ENCODE assay signal across 8 cellular contexts in the genomic region with DNA sequence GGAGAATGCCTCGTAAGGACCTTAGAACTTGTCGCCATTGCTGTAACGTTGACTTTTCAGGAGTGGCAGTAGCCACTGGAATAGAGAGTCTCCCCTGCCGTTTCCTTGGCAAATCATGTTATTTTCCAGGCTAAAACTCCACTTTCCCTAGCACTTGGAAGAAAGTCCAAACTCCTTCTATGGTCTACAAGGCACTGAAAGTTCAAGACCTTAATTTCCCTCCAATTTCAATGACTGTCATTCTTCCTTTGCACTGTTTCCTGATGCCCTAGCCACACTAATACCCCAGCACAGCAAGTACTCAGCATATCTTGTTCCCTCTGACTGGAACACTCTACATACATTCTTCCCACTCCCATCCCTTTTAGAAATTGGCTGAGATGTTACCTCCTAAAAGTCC. TPM values are rescaled to one million over a fixed set of nuclear protein-coding genes. Genes with fewer than 3 reads are reported as not detected.
DNase-seq lines count a peak whose midpoint lies in the region; ATAC-seq and TF ChIP-seq lines count a peak whose summit lies in the region.

No MANE protein-coding gene starts in this region.

- H3K27me3 ChIP-seq in BJ (ENCODE audit: control insufficient read depth, insufficient read depth, low read length) (peaks cover 1% of the 10 kb centered on the region), MM.1S (replicated peaks; ENCODE audit: insufficient read depth, low read length) (no peaks in the 10 kb centered on the region)

- peaks cover 9% of the 10 kb centered on the region for H3K27me3 Mint-ChIP-seq in dendritic cell treated with granulocyte-macrophage colony-stimulating factor and Interleukin-4, amounts not matched to agents 40 ng/mL and 50 ng/mL, for 4 days
- peaks cover 41% of the 10 kb centered on the region for H3K27me3 Mint-ChIP-seq in nephron progenitor cell (ENCODE audit: low read depth, poor library complexity)

- H3K36me3 ChIP-seq in BJ (ENCODE audit: control insufficient read depth, insufficient read depth, low read length), result no peaks in the 10 kb centered on the region
- H3K36me3 ChIP-seq in MM.1S (replicated peaks; ENCODE audit: insufficient read depth, low read length), result no peaks in the 10 kb centered on the region

- H3K9ac ChIP-seq in MM.1S (ENCODE audit: low read length), result no peak overlapping the region; the same call in 1 of the 2 replicates

- H3F3A ChIP-seq in MM.1S (ENCODE audit: insufficient read depth, low read length), result peaks cover 11% of the 10 kb centered on the region

- H3K4me1 Mint-ChIP-seq in dendritic cell treated with granulocyte-macrophage colony-stimulating factor and Interleukin-4, amounts not matched to agents 40 ng/mL and 50 ng/mL, for 4 days (ENCODE audit: low read depth), result peaks cover 34% of the 10 kb centered on the region
- peaks cover 30% of the 10 kb centered on the region for H3K4me1 Mint-ChIP-seq in nephron progenitor cell

- H3K79me2 ChIP-seq in MM.1S (ENCODE audit: low read length), result peaks cover 31% of the 10 kb centered on the region

- no peaks in the 10 kb centered on the region for H3K9me2 ChIP-seq in MM.1S (replicated peaks; ENCODE audit: insufficient read depth, low read length)

- DNase-seq in BJ (ENCODE audit: low read depth), result no peak
- no peak for DNase-seq in MM.1S
- DNase-seq in nephron progenitor cell, result no peak
- DNase-seq in effector CD8-positive, alpha-beta T cell (lab: John Stamatoyannopoulos, UW), result no peak
- DNase-seq in superior temporal gyrus (ENCODE audit: extremely low spot score), result no peak

- peak overlapping the region; percentile 86 for H3K27ac Mint-ChIP-seq in dendritic cell treated with granulocyte-macrophage colony-stimulating factor and Interleukin-4, amounts not matched to agents 40 ng/mL and 50 ng/mL, for 4 days
- no peak overlapping the region for H3K27ac Mint-ChIP-seq in nephron progenitor cell

- POLR2A ChIA-PET in BJ (lab: Charles Lee), result no interaction called here

- intact Hi-C loops in dendritic cell treated with granulocyte-macrophage colony-stimulating factor and Interleukin-4, amounts not matched to agents 40 ng/mL and 50 ng/mL, for 4 days (cut with micrococcal nuclease), result no loop called here

- H4K20me1 ChIP-seq in MM.1S (ENCODE audit: insufficient read depth, low read length), result no peaks in the 10 kb centered on the region

- H3K36me3 Mint-ChIP-seq in dendritic cell treated with granulocyte-macrophage colony-stimulating factor and Interleukin-4, amounts not matched to agents 40 ng/mL and 50 ng/mL, for 4 days (ENCODE audit: low read depth), result peaks cover 18% of the 10 kb centered on the region
- no peaks in the 10 kb centered on the region for H3K36me3 Mint-ChIP-seq in nephron progenitor cell (ENCODE audit: low read depth)

- no peaks in the 10 kb centered on the region for H3K9me3 Mint-ChIP-seq in dendritic cell treated with granulocyte-macrophage colony-stimulating factor and Interleukin-4, amounts not matched to agents 40 ng/mL and 50 ng/mL, for 4 days
- H3K9me3 Mint-ChIP-seq in nephron progenitor cell, result no peaks in the 10 kb centered on the region

- H3K27ac ChIP-seq in MM.1S (ENCODE audit: low read length), result no peak overlapping the region

- peak overlapping the region; percentile 85 for H2AFZ ChIP-seq in MM.1S (ENCODE audit: low read length)

- TF ChIP-seq CTCF in BJ (IDR thresholded peaks at IDR 0.05; ENCODE audit: insufficient read depth, low read depth, low read length) (no peak), MM.1S (IDR thresholded peaks at IDR 0.05; ENCODE audit: low read length) (no peak), nephron progenitor cell (IDR thresholded peaks at IDR 0.05) (no peak)

- peak overlapping the region; percentile 85 for H3K4me2 ChIP-seq in MM.1S (ENCODE audit: low read depth, low read length)

- H3K9me3 ChIP-seq in MM.1S (replicated peaks; ENCODE audit: insufficient read depth, low read length), result no peaks in the 10 kb centered on the region

- H3K4me3 Mint-ChIP-seq in dendritic cell treated with granulocyte-macrophage colony-stimulating factor and Interleukin-4, amounts not matched to agents 40 ng/mL and 50 ng/mL, for 4 days, result peak overlapping the region; percentile 94
- H3K4me3 Mint-ChIP-seq in nephron progenitor cell, result peak overlapping the region; percentile 65

- peaks cover 18% of the 10 kb centered on the region; the same call in 1 of the 2 replicates for H3K4me1 ChIP-seq in MM.1S (ENCODE audit: low read length)

- CTCF ChIA-PET in BJ (lab: Yijun Ruan, JAX), result interaction anchor here (1.0 to 1.9 kb wide), 4 partner anchors 11 to 112 kb away, joined by 3 to 5 read pairs (median 4); no protein-coding TSS in a partner anchor

- peak overlapping the region; percentile 92 for H3K4me3 ChIP-seq in BJ (ENCODE audit: low read depth, low read length)
- H3K4me3 ChIP-seq in MM.1S (ENCODE audit: low read length), result peak overlapping the region; percentile 92

- ATAC-seq in HG03139 (IDR thresholded peaks at IDR 0.05; ENCODE audit: unreplicated experiment) (no peak), GM21526 (IDR thresholded peaks at IDR 0.05; ENCODE audit: low FRiP score, unreplicated experiment) (no peak)

RNA-seq across cellular contexts. Expression of a gene that starts 1.8 kb away (rescaled TPM):
- 36.2 and 37.0 TPM in 2 replicates for polyA plus RNA-seq in BJ (2011; rRNA removed)
- polyA minus RNA-seq in BJ (2011; rRNA and poly(A)+ RNA removed), result 4.3 and 4.7 TPM in 2 replicates
